ENCODE assay signal across 34 cellular contexts in the genomic region with DNA sequence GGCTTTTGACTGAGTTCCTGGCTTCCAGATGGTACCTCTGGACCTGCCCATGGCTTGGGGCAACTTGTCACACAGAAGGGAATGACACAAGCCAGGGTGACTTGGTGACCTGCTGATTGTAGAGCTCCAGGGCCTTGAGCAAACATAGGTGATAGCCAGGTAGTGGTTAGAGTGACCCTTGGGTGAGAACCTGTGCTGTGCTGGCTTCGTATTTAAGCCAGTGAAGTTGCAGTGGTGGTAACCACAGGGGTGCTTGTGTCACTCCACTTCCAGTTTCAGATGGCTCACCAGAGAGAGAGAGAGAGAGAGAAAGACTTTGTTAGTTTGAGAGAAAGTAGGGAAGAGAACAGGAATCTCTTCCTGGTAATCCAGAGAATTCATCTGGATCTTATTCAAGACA.
"Had no signal": no experiment of that assay in that cellular context is flagged by ENCODE, and none has a peak within 500 bp of the region (broad histone marks: within the 10 kb centered on the region; RNA-seq: fewer than 3 reads in every experiment).

No MANE protein-coding gene starts in this region.

- H3K27ac ChIP-seq: KMS-11 had no signal

- H3K4me3 ChIP-seq: MG63 had no signal

- H3K9ac ChIP-seq: KMS-11 had no signal

- H3K27me3 ChIP-seq: MG63 had no signal

- H3K9me3 ChIP-seq: MG63 had no signal

- H3K36me3 ChIP-seq: MG63 had no signal

- H3K4me2 ChIP-seq: KMS-11 had no signal

- DNase-seq: Karpas-422, Kasumi-1, KG1, MG63, MV-4-11, NCI-H1048, NCI-H1092, NCI-H1092 treated with DMSO at 0.1 percent for 48 hours, NCI-H1105, NCI-H1105 treated with DMSO at 0.1 percent for 48 hours, NCI-H1417, NCI-H1417 treated with DMSO at 0.1 percent for 48 hours, NCI-H1436, NCI-H1436 treated with DMSO at 0.1 percent for 48 hours, NCI-H146, NCI-H1694, NCI-H1694 treated with DMSO at 0.1 percent for 48 hours, NCI-H187, NCI-H187 treated with DMSO at 0.1 percent for 48 hours, NCI-H1930, NCI-H2029, NCI-H2029 treated with DMSO at 0.1 percent for 48 hours, NCI-H2081, NCI-H2081 treated with DMSO at 0.1 percent for 48 hours, NCI-H2107, NCI-H2171, NCI-H2171 treated with DMSO at 0.1 percent for 48 hours, NCI-H2227 treated with DMSO at 0.1 percent for 48 hours, NCI-H226, NCI-H345, NCI-H446, NCI-H446 treated with DMSO at 0.1 percent for 48 hours, NCI-H510A had no signal
